ENCODE assay signal across 15 cellular contexts in genomic region chr2:219752731-219753130, GRCh38.
"Had no signal": no experiment of that assay in that cellular context is flagged by ENCODE, and none has a peak within 500 bp of the region (broad histone marks: within the 10 kb centered on the region; RNA-seq: fewer than 3 reads in every experiment).

No MANE protein-coding gene starts in this region.

- H2AFZ ChIP-seq: neural progenitor cell had no signal

- ATAC-seq: gastroesophageal sphincter had no signal

- H3K36me3 ChIP-seq: gastroesophageal sphincter, neural progenitor cell, right atrium auricular region, stomach, WERI-Rb-1 had no signal

- H3K27me3 ChIP-seq: neural progenitor cell, right atrium auricular region had no signal

- H3K9me3 ChIP-seq: right atrium auricular region had no signal

- H3K9ac ChIP-seq: neural progenitor cell had no signal

- DNase-seq: activated CD4-positive, alpha-beta T cell treated with anti-CD3 and anti-CD28 coated beads for 1 hour; activated naive CD8-positive, alpha-beta T cell treated with anti-CD3 and anti-CD28 coated beads for 36 hours; cerebellar nuclear complex; cortex of kidney; immature natural killer cell; naive B cell; small intestine; stimulated activated CD4-positive, alpha-beta T cell treated with anti-CD3 and anti-CD28 coated beads, Interleukin-15, amount 100 ng/mL, for 24 hours; stimulated activated CD4-positive, alpha-beta T cell treated with anti-CD3 and anti-CD28 coated beads, Interleukin-4, amount 100 ng/mL, for 1 hour; stomach; WERI-Rb-1 had no signal

- H3K27ac ChIP-seq: gastroesophageal sphincter, neural progenitor cell, right atrium auricular region, stomach, WERI-Rb-1 had no signal

- H3K4me1 ChIP-seq: gastroesophageal sphincter, right atrium auricular region, stomach had no signal

- H3K4me2 ChIP-seq: neural progenitor cell had no signal

- H3K4me3 ChIP-seq: gastroesophageal sphincter, lung, neural progenitor cell, right atrium auricular region, stomach had no signal
